In the genomic region with DNA sequence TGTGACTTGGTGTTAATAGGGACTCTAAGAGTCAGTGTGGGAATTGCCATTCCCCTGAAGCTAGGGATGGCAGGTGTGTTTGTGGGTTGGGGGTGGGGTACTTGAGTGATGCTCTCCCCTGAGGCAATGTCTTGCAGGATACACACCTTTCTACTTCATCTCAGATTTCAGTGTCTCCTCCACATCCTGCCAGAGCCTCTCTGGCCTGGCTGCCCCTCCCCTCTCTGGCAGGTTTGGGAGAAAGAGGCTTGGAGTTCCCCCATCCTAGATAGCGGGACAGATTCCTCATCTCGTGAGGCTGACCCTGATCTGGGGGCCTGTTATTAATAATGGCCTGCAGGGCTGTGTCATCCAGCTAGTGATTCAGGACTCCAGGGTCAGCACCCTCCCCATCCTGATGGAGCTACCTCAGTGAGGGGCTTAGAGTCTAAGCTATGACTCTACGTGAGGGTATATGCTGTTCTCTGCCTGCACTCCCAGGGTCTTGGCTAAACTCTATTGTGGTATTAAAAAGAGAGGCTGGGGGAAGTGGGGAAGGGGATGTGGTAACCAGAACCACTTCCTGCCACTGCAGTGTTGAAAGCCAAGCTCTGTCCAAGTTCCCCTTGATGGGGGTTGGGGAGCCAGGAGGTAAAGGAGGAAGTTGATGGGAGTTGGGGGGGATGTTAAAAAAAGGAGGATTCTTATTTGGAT, we compare ENCODE assay signal across 1 cellular context.
TF ChIP-seq lines count a peak whose summit lies in the region.

No MANE protein-coding gene starts in this region.

TF ChIP-seq in WTC11, 78 proteins besides CTCF, POLR2A, EP300 and RAD21 (continued from another document):
- TF ChIP-seq FOXK1 (CRISPR knock-in tag; IDR thresholded peaks at IDR 0.05) = no peak
- no peak for TF ChIP-seq RELA (CRISPR knock-in tag; IDR thresholded peaks at IDR 0.05; ENCODE audit: borderline replicate concordance)
- TF ChIP-seq, protein P1, sequence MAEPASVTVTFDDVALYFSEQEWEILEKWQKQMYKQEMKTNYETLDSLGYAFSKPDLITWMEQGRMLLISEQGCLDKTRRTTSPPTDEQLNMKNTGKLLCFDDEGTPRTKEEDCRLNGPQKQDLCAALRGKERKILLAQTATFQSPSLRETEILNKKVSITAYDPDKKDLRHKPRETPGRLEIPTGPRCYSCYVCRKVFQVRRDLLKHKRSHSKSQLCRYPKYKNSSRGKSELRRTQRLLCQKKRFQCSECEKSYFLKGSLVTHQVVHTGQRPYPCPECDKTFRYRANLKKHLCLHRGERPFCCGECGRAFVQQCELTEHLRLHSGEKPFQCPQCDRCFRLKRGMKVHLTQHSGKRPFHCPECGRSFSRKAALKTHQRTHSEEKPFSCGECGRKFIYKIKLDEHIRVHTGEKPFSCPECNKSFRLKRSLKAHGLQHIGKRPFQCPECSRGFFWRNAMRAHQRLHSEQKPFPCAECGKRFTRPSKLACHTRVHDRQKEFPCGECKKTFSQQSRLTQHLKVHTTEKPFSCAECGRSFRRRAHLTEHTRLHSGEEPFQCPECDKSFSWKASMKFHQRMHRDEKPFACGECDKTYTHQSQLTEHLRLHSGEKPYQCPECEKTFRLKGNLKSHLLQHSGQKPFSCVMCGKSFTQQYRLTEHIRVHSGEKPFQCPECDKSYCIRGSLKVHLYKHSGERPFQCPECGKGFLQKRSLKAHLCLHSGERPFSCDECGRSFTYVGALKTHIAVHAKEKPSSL (CRISPR knock-in tag; conservative IDR thresholded peaks at IDR 0.05) = no peak
- TF ChIP-seq NR3C1 (CRISPR knock-in tag; conservative IDR thresholded peaks at IDR 0.05; ENCODE audit: low read depth) = no peak
- TF ChIP-seq, protein P2, sequence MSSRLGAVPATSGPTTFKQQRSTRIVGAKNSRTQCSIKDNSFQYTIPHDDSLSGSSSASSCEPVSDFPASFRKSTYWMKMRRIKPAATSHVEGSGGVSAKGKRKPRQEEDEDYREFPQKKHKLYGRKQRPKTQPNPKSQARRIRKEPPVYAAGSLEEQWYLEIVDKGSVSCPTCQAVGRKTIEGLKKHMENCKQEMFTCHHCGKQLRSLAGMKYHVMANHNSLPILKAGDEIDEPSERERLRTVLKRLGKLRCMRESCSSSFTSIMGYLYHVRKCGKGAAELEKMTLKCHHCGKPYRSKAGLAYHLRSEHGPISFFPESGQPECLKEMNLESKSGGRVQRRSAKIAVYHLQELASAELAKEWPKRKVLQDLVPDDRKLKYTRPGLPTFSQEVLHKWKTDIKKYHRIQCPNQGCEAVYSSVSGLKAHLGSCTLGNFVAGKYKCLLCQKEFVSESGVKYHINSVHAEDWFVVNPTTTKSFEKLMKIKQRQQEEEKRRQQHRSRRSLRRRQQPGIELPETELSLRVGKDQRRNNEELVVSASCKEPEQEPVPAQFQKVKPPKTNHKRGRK (CRISPR knock-in tag; IDR thresholded peaks at IDR 0.05; ENCODE audit: borderline replicate concordance) = no peak
- TF ChIP-seq, protein P3, sequence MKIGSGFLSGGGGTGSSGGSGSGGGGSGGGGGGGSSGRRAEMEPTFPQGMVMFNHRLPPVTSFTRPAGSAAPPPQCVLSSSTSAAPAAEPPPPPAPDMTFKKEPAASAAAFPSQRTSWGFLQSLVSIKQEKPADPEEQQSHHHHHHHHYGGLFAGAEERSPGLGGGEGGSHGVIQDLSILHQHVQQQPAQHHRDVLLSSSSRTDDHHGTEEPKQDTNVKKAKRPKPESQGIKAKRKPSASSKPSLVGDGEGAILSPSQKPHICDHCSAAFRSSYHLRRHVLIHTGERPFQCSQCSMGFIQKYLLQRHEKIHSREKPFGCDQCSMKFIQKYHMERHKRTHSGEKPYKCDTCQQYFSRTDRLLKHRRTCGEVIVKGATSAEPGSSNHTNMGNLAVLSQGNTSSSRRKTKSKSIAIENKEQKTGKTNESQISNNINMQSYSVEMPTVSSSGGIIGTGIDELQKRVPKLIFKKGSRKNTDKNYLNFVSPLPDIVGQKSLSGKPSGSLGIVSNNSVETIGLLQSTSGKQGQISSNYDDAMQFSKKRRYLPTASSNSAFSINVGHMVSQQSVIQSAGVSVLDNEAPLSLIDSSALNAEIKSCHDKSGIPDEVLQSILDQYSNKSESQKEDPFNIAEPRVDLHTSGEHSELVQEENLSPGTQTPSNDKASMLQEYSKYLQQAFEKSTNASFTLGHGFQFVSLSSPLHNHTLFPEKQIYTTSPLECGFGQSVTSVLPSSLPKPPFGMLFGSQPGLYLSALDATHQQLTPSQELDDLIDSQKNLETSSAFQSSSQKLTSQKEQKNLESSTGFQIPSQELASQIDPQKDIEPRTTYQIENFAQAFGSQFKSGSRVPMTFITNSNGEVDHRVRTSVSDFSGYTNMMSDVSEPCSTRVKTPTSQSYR (CRISPR knock-in tag; IDR thresholded peaks at IDR 0.05) = no peak
